1 cellular context compared by ENCODE assay signal in genomic region chr10:6811153-6811552, GRCh38.
TF ChIP-seq lines count a peak whose summit lies in the region.

No MANE protein-coding gene starts in this region.

TF ChIP-seq in H1, 55 proteins besides CTCF, POLR2A, EP300 and RAD21 (continued from another document):
- no peak for TF ChIP-seq CHD7 (IDR thresholded peaks at IDR 0.05; ENCODE audit: insufficient replicate concordance, low read length)
- no peak for TF ChIP-seq CBX8 (IDR thresholded peaks at IDR 0.05; ENCODE audit: borderline replicate concordance, low read depth, low read length)
- TF ChIP-seq NRF1 (IDR thresholded peaks at IDR 0.05; ENCODE audit: low read depth, low read length) = no peak
- no peak for TF ChIP-seq SRF (IDR thresholded peaks at IDR 0.05; ENCODE audit: low read depth, low read length)
- no peak for TF ChIP-seq SP4 (IDR thresholded peaks at IDR 0.05; ENCODE audit: low read length)
- no peak for TF ChIP-seq ZNF274 (IDR thresholded peaks at IDR 0.05; ENCODE audit: borderline replicate concordance, extremely low read depth, low read length)
- TF ChIP-seq SIRT6 (IDR thresholded peaks at IDR 0.05; ENCODE audit: low read length) = no peak
- TF ChIP-seq SIN3A (conservative IDR thresholded peaks at IDR 0.05 in 1 of 2, IDR thresholded peaks at IDR 0.05 in 1 of 2; ENCODE audit: low read depth in 1 of 2, low read length in 2 of 2) = no peak
- TF ChIP-seq EZH2 (IDR thresholded peaks at IDR 0.05; ENCODE audit: low read depth, low read length, severe bottlenecking) = no peak
- TF ChIP-seq PHF8 (conservative IDR thresholded peaks at IDR 0.05; ENCODE audit: low read depth, low read length) = no peak
- TF ChIP-seq BCL11A (IDR thresholded peaks at IDR 0.05; ENCODE audit: low read depth in 2 of 2, low read length in 2 of 2) = no peak
- no peak for TF ChIP-seq FOSL1 (IDR thresholded peaks at IDR 0.05; ENCODE audit: insufficient read depth, low read depth, low read length)
- no peak for TF ChIP-seq GTF2F1 (IDR thresholded peaks at IDR 0.05; ENCODE audit: borderline replicate concordance, low read depth, low read length)
